8 cellular contexts compared by ENCODE assay signal in the genomic region with DNA sequence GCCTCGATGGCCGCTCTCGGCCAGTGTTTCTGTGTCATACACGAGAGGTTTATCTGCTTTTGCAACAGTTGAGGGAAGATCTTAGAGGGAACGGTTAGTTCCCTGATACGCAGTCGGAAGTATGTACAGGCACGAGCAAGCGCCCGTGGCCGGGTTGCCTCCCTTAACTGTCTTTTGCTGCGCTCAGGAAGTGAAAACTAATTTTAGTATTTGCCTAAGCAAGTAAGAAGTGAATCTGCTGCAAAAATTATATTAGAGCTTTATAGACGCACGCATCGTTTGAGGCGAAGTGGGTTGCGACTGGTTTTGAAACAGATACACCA. TPM values are rescaled to one million over a fixed set of nuclear protein-coding genes. Genes with fewer than 3 reads are reported as not detected.
DNase-seq lines count a peak whose midpoint lies in the region; ATAC-seq and TF ChIP-seq lines count a peak whose summit lies in the region.

No MANE protein-coding gene starts in this region.

- peaks cover 44% of the 10 kb centered on the region for H3K4me1 Mint-ChIP-seq in HFFc6 (ENCODE audit: low read depth)
- peaks cover 42% of the 10 kb centered on the region for H3K4me1 Mint-ChIP-seq in activated naive CD4-positive, alpha-beta T cell treated with anti-CD3 and anti-CD28 coated beads, Interleukin-2, amount 10 ng/mL, durations not matched to agents 7 days and 5 days

- TF ChIP-seq POLR2A in NB4 (IDR thresholded peaks at IDR 0.05; ENCODE audit: extremely low read depth, insufficient read length) (no peak), gastrocnemius medialis (IDR thresholded peaks at IDR 0.05) (no peak)

- peaks cover 16 to 31% of the 10 kb centered on the region in 2 donors for H3K4me1 ChIP-seq in gastrocnemius medialis

- H3K27me3 Mint-ChIP-seq in HFFc6 (ENCODE audit: insufficient read depth), result no peaks in the 10 kb centered on the region
- no peaks in the 10 kb centered on the region for H3K27me3 Mint-ChIP-seq in activated naive CD4-positive, alpha-beta T cell treated with anti-CD3 and anti-CD28 coated beads, Interleukin-2, amount 10 ng/mL, durations not matched to agents 7 days and 5 days

- H3K4me3 Mint-ChIP-seq in HFFc6, result peak overlapping the region; percentile 90
- H3K4me3 Mint-ChIP-seq in activated naive CD4-positive, alpha-beta T cell treated with anti-CD3 and anti-CD28 coated beads, Interleukin-2, amount 10 ng/mL, durations not matched to agents 7 days and 5 days, result peak overlapping the region; percentile 82

- H3K36me3 ChIP-seq in gastrocnemius medialis, result no peaks in the 10 kb centered on the region

- H3K4me3 ChIP-seq in NB4 (ENCODE audit: low read depth, low read length) (peak overlapping the region; percentile 90), gastrocnemius medialis (peak overlapping the region; percentile 64 to 71 (median 70))

- H3K27ac Mint-ChIP-seq in HFFc6, result peak overlapping the region; percentile 84
- peak overlapping the region; percentile 93 for H3K27ac Mint-ChIP-seq in activated naive CD4-positive, alpha-beta T cell treated with anti-CD3 and anti-CD28 coated beads, Interleukin-2, amount 10 ng/mL, durations not matched to agents 7 days and 5 days

- intact Hi-C loops in left ventricle myocardium superior (cut with micrococcal nuclease), result no loop called here
- intact Hi-C loops in gastrocnemius medialis (cut with DNase I; ENCODE audit: low total_unique reads), result loop anchor here (2.0 to 10.0 kb wide), 2 partner anchors 206 to 624 kb away; a partner anchor contains a TSS

- in situ Hi-C loops in gastrocnemius medialis (cut with MboI; ENCODE audit: low sequenced_read_pairs in 4 of 4), result no loop called here
- in situ Hi-C loops in G401 (cut with HindIII; ENCODE audit: low sequenced_read_pairs), result no loop called here

- CTCF ChIA-PET in activated naive CD4-positive, alpha-beta T cell treated with anti-CD3 and anti-CD28 coated beads, Interleukin-2, amount 10 ng/mL, durations not matched to agents 7 days and 5 days (lab: Charles Lee), result interaction anchor here (1.4 to 1.7 kb wide), 2 partner anchors 21 to 76 kb away, joined by 3 read pairs; no protein-coding TSS in a partner anchor

- H3K9me3 Mint-ChIP-seq in HFFc6, result no peaks in the 10 kb centered on the region
- no peaks in the 10 kb centered on the region for H3K9me3 Mint-ChIP-seq in activated naive CD4-positive, alpha-beta T cell treated with anti-CD3 and anti-CD28 coated beads, Interleukin-2, amount 10 ng/mL, durations not matched to agents 7 days and 5 days

- no peaks in the 10 kb centered on the region for H3K36me3 Mint-ChIP-seq in HFFc6 (ENCODE audit: low read depth)
- no peaks in the 10 kb centered on the region for H3K36me3 Mint-ChIP-seq in activated naive CD4-positive, alpha-beta T cell treated with anti-CD3 and anti-CD28 coated beads, Interleukin-2, amount 10 ng/mL, durations not matched to agents 7 days and 5 days

- ATAC-seq in GM18867 (IDR thresholded peaks at IDR 0.05; ENCODE audit: unreplicated experiment) (peak; percentile 28), left ventricle myocardium superior (peak; percentile 34), gastrocnemius medialis (peak in 1 of 2 donors; percentile 39)

- DNase-seq in HFFc6, result peak; percentile 17
- DNase-seq in NB4 (ENCODE audit: low read depth), result peak; percentile 85
- DNase-seq in activated naive CD4-positive, alpha-beta T cell treated with anti-CD3 and anti-CD28 coated beads, Interleukin-2, amount 10 ng/mL, durations not matched to agents 7 days and 5 days, result peak; percentile 67
- peak; percentile 54 for DNase-seq in left ventricle myocardium superior
- no peak for DNase-seq in gastrocnemius medialis
- no peak for DNase-seq in G401 (ENCODE audit: low spot score)
- no peak for DNase-seq in mucosa of gallbladder (ENCODE audit: low spot score)

- TF ChIP-seq CTCF in HFFc6 (IDR thresholded peaks at IDR 0.05) (no peak), NB4 (IDR thresholded peaks at IDR 0.05; ENCODE audit: low read depth, low read length) (no peak), gastrocnemius medialis (IDR thresholded peaks at IDR 0.05 in 4 of 5, conservative IDR thresholded peaks at IDR 0.05 in 1 of 5) (no peak)

- peak overlapping the region; percentile 76 to 87 (median 82) for H3K27ac ChIP-seq in gastrocnemius medialis

- H3K27me3 ChIP-seq in gastrocnemius medialis, result no peaks in the 10 kb centered on the region

- H3K9me3 ChIP-seq in gastrocnemius medialis, result no peaks in the 10 kb centered on the region

RNA-seq across cellular contexts. Expression of a gene that starts 0.7 kb away (rescaled TPM):
- total RNA-seq in HFFc6 (2021; fragmentation: NEBNext Ultra II Directional; extraction: Animal tissue kit (Norgen Biotek cat#: 25700)), result 10 to 100 TPM in 3 of 6 experiments, 1 to 10 TPM in 3; 8.1 to 12.2 (median 10.0) TPM
- total RNA-seq in left ventricle myocardium superior (14.6 TPM), gastrocnemius medialis (10 to 100 TPM in 3 of 4 donors, 1 to 10 TPM in 1; 6.3 to 18.1 (median 11.5) TPM), mucosa of gallbladder (15.6 TPM)
- total RNA-seq in G401 (2014; rRNA removed; shearing (Covaris generic)), result 4.1 and 9.4 TPM in 2 replicates

Comparison
In these comparisons a context has a peak if more than half of its experiments do, and no peak if none do; other contexts are left out.
1. DNase-seq: peak in HFFc6 (single experiment), NB4 (single experiment), activated naive CD4-positive, alpha-beta T cell treated with anti-CD3 and anti-CD28 coated beads, Interleukin-2, amount 10 ng/mL, durations not matched to agents 7 days and 5 days (single experiment) and left ventricle myocardium superior (single experiment); none in gastrocnemius medialis (0 of 2), G401 (single experiment) and mucosa of gallbladder (single experiment).